Comparison of ENCODE assay signal across 8 cellular contexts in the genomic region with DNA sequence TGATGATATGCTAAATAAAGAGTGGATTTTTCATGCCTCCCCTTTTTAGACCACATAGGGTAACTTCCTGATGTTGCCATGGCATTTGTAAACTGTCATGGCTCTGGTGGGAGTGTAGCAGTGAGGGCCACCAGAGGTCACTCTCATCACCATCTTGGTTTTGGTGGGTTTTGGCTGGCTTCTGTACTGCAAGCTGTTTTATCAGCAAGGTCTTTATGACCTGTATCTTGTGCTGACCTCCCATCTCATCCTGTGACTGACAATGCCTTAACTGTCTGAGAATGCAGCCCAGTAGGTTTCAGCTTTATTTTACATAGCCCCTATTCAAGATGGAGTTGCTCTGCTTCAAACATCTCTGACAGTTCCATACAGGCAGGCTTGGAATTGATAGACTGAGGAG.
A peak's percentile ranks its signal among the peaks of the same experiment; 100 is the strongest.
DNase-seq lines count a peak whose midpoint lies in the region; ATAC-seq and TF ChIP-seq lines count a peak whose summit lies in the region.
"Not testable (repeated sequence)": the region's sequence is repeated elsewhere in the genome, so short reads cannot be mapped to it uniquely, and the experiment has no call there.

No MANE protein-coding gene starts in this region.

- not testable (repeated sequence) for H2BK5ac ChIP-seq in mesendoderm (ENCODE audit: low read length)

- not testable (repeated sequence) for H3K4me3 Mint-ChIP-seq in Calu3 (ENCODE audit: low read depth, unreplicated experiment); activated naive CD8-positive, alpha-beta T cell treated with anti-CD3 and anti-CD28 coated beads for 36 hours; stimulated activated effector memory CD8-positive, alpha-beta T cell treated with anti-CD3 and anti-CD28 coated beads, Interleukin-12 subunit alpha, Interleukin-12 subunit beta, amount 100 ng/mL, for 72 hours

- H3K9me3 ChIP-seq in HCT116 (ENCODE audit: control insufficient read depth in 1 of 2, insufficient read depth in 1 of 2, low read depth in 1 of 2, low read length in 2 of 2), result not testable (repeated sequence)

- RAD21 ChIA-PET in HCT116 (lab: Charles Lee; ENCODE audit: low non-redundant PET in 1 of 2, low total read pairs in 2 of 2, uncharacterized antibody in 2 of 2, unreplicated experiment in 2 of 2), result interaction anchor here in 1 of 2 experiments (0.7 kb wide), 1 partner anchor 11 kb away, joined by 3 read pairs; no protein-coding TSS in a partner anchor

- not testable (repeated sequence) for H2AFZ ChIP-seq in HCT116 (ENCODE audit: low read depth, low read length, poor library complexity, severe bottlenecking)

- H3K36me3 ChIP-seq in HCT116 (ENCODE audit: control insufficient read depth in 1 of 2, insufficient read depth in 2 of 2, low read length in 2 of 2); mesendoderm (ENCODE audit: control insufficient read depth, insufficient read depth, low read length): not testable (repeated sequence)

- H3K79me2 ChIP-seq in HCT116 (ENCODE audit: insufficient read depth, low read length); mesendoderm (ENCODE audit: control insufficient read depth, insufficient read depth, low read length): not testable (repeated sequence)

- H3K36me3 Mint-ChIP-seq in Calu3 (ENCODE audit: insufficient read depth, unreplicated experiment); stimulated activated effector memory CD8-positive, alpha-beta T cell treated with anti-CD3 and anti-CD28 coated beads, Interleukin-12 subunit alpha, Interleukin-12 subunit beta, amount 100 ng/mL, for 72 hours: not testable (repeated sequence)
- H3K36me3 Mint-ChIP-seq in activated naive CD8-positive, alpha-beta T cell treated with anti-CD3 and anti-CD28 coated beads for 36 hours, result peaks cover 55% of the 10 kb centered on the region

- not testable (repeated sequence) for H3K4me3 ChIP-seq in HCT116 (replicated peaks in 1 of 2; ENCODE audit: low read depth in 1 of 2, low read length in 2 of 2); mesendoderm (ENCODE audit: low read length)

- H4K5ac ChIP-seq in mesendoderm (ENCODE audit: low read length), result not testable (repeated sequence)

- H2BK15ac ChIP-seq in mesendoderm (replicated peaks; ENCODE audit: low read depth), result not testable (repeated sequence)

- H3K9me3 Mint-ChIP-seq in Calu3 (ENCODE audit: low read depth, unreplicated experiment); activated naive CD8-positive, alpha-beta T cell treated with anti-CD3 and anti-CD28 coated beads for 36 hours; stimulated activated effector memory CD8-positive, alpha-beta T cell treated with anti-CD3 and anti-CD28 coated beads, Interleukin-12 subunit alpha, Interleukin-12 subunit beta, amount 100 ng/mL, for 72 hours: not testable (repeated sequence)

- H3K9ac ChIP-seq in HCT116 (ENCODE audit: low read length); mesendoderm (ENCODE audit: low read length): not testable (repeated sequence)

- not testable (repeated sequence) for H3K9me2 ChIP-seq in HCT116 (ENCODE audit: insufficient read depth)

- BruUV-seq in Calu3 (replicated peaks; lab: Mats Ljungman, UMichigan); HCT116 (replicated peaks; lab: Mats Ljungman, UMichigan): not testable (repeated sequence)

- H3K27me3 ChIP-seq in HCT116 (ENCODE audit: insufficient read depth, low read length); mesendoderm (ENCODE audit: insufficient read depth, low read length, poor library complexity): not testable (repeated sequence)

- TF ChIP-seq POLR2A in HCT116 (IDR thresholded peaks at IDR 0.05; ENCODE audit: borderline replicate concordance, extremely low read depth, insufficient read depth, insufficient read length); erythroblast (IDR thresholded peaks at IDR 0.05; ENCODE audit: low read length): not testable (repeated sequence)

- H3K27me3 Mint-ChIP-seq in Calu3 (ENCODE audit: unreplicated experiment); activated naive CD8-positive, alpha-beta T cell treated with anti-CD3 and anti-CD28 coated beads for 36 hours: not testable (repeated sequence)

- H3K4ac ChIP-seq in mesendoderm (ENCODE audit: low read depth, low read length), result not testable (repeated sequence)

- intact Hi-C loops in Calu3 (cut with micrococcal nuclease; ENCODE audit: unreplicated experiment); HCT116 (cut with micrococcal nuclease): not testable (repeated sequence)

- not testable (repeated sequence) for H3K27ac Mint-ChIP-seq in Calu3 (ENCODE audit: unreplicated experiment); activated naive CD8-positive, alpha-beta T cell treated with anti-CD3 and anti-CD28 coated beads for 36 hours
- H3K27ac Mint-ChIP-seq in stimulated activated effector memory CD8-positive, alpha-beta T cell treated with anti-CD3 and anti-CD28 coated beads, Interleukin-12 subunit alpha, Interleukin-12 subunit beta, amount 100 ng/mL, for 72 hours, result peak overlapping the region; percentile 58

- DNase-seq in Calu3, result peak; percentile 13
- not testable (repeated sequence) for DNase-seq in HCT116 (ENCODE audit: low read depth, low spot score); stimulated activated effector memory CD8-positive, alpha-beta T cell treated with anti-CD3 and anti-CD28 coated beads, Interleukin-12 subunit alpha, Interleukin-12 subunit beta, amount 100 ng/mL, for 72 hours (ENCODE audit: low spot score in 2 of 2)
- peak; percentile 20 to 38 for DNase-seq in NCI-H2081 (lab: John Stamatoyannopoulos, UW)
- DNase-seq in SK-MEL-5 (ENCODE audit: low read depth, low spot score), result peak; percentile 68
- peak; percentile 12 for DNase-seq in activated naive CD8-positive, alpha-beta T cell treated with anti-CD3 and anti-CD28 coated beads for 36 hours
- peak; percentile 27 to 33 for DNase-seq in erythroblast (lab: John Stamatoyannopoulos, UW)
- DNase-seq in mesendoderm, result peak; percentile 92

- H2AK5ac ChIP-seq in mesendoderm (ENCODE audit: low read length), result not testable (repeated sequence)

- H4K8ac ChIP-seq in mesendoderm (ENCODE audit: low read depth, low read length), result not testable (repeated sequence)

- H3K4me1 Mint-ChIP-seq in Calu3 (ENCODE audit: low read depth, unreplicated experiment), result not testable (repeated sequence)
- H3K4me1 Mint-ChIP-seq in activated naive CD8-positive, alpha-beta T cell treated with anti-CD3 and anti-CD28 coated beads for 36 hours, result peaks cover 31% of the 10 kb centered on the region
- peaks cover 59% of the 10 kb centered on the region for H3K4me1 Mint-ChIP-seq in stimulated activated effector memory CD8-positive, alpha-beta T cell treated with anti-CD3 and anti-CD28 coated beads, Interleukin-12 subunit alpha, Interleukin-12 subunit beta, amount 100 ng/mL, for 72 hours

- not testable (repeated sequence) for H3K56ac ChIP-seq in mesendoderm (ENCODE audit: low read length)

- CTCF ChIA-PET in Calu3 (lab: Charles Lee); HCT116 (lab: Charles Lee): not testable (repeated sequence)

- not testable (repeated sequence) for H3K27ac ChIP-seq in HCT116 (ENCODE audit: low read depth, low read length); mesendoderm (ENCODE audit: low read depth, low read length)

- not testable (repeated sequence) for H3K4me1 ChIP-seq in HCT116 (ENCODE audit: control insufficient read depth in 1 of 2, insufficient read depth in 2 of 2, low read length in 2 of 2); mesendoderm (ENCODE audit: control insufficient read depth, low read depth, low read length)

- POLR2A ChIA-PET in HCT116 (lab: Charles Lee), result not testable (repeated sequence)

- not testable (repeated sequence) for ATAC-seq in HCT116; stimulated activated effector memory CD8-positive, alpha-beta T cell treated with anti-CD3 and anti-CD28 coated beads, Interleukin-12 subunit alpha, Interleukin-12 subunit beta, amount 100 ng/mL, for 72 hours

- in situ Hi-C loops in SK-MEL-5 (cut with HindIII; ENCODE audit: low pct_unique_long_range_greater_than_20kb, low sequenced_read_pairs), result not testable (repeated sequence)

- not testable (repeated sequence) for H3K18ac ChIP-seq in mesendoderm (ENCODE audit: low read length)

- not testable (repeated sequence) for TF ChIP-seq CTCF in Calu3 (IDR thresholded peaks at IDR 0.05; ENCODE audit: unreplicated experiment)
- peak in 1 of 3 experiments; percentile 31; a peak in 2 of 6 replicates for TF ChIP-seq CTCF in HCT116 (IDR thresholded peaks at IDR 0.05 in 2 of 3, conservative IDR thresholded peaks at IDR 0.05 in 1 of 3; ENCODE audit: borderline replicate concordance in 1 of 3, insufficient read depth in 1 of 3, low read depth in 2 of 3, low read length in 2 of 3)

- not testable (repeated sequence) for H3K4me2 ChIP-seq in HCT116 (ENCODE audit: low read length); mesendoderm (ENCODE audit: low read length)

- not testable (repeated sequence) for H4K20me1 ChIP-seq in HCT116 (ENCODE audit: insufficient read depth)

- H2BK120ac ChIP-seq in mesendoderm (ENCODE audit: low read depth, low read length), result not testable (repeated sequence)

- peak; percentile 24; the same call in 1 of the 2 replicates for TF ChIP-seq RAD21 in HCT116 (IDR thresholded peaks at IDR 0.05; ENCODE audit: low read depth)

- not testable (repeated sequence) for H3K79me1 ChIP-seq in mesendoderm (ENCODE audit: low read length)

- not testable (repeated sequence) for H3K23ac ChIP-seq in mesendoderm (ENCODE audit: low read length)
